In genomic region chr9:1373445-1373844, GRCh38 we compare ENCODE assay signal across 28 cellular contexts.
"Had no signal": no experiment of that assay in that cellular context is flagged by ENCODE, and none has a peak within 500 bp of the region (broad histone marks: within the 10 kb centered on the region; RNA-seq: fewer than 3 reads in every experiment).

No MANE protein-coding gene starts in this region.

- FAIRE-seq: colon, endometrium, endothelial cell of umbilical vein, frontal cortex had no signal

- H3K4me3 ChIP-seq: colonic mucosa, coronary artery, dorsolateral prefrontal cortex, esophagus muscularis mucosa, esophagus squamous epithelium, gastrocnemius medialis, gastroesophageal sphincter, heart left ventricle, heart right ventricle had no signal

- DNase-seq: colonic mucosa; cortex of kidney; dermis blood vessel endothelial cell; dorsolateral prefrontal cortex; effector CD4-positive, alpha-beta T cell; effector CD8-positive, alpha-beta T cell; effector memory CD4-positive, alpha-beta T cell; effector memory CD8-positive, alpha-beta T cell; endodermal cell; erythroblast; esophagus squamous epithelium; foreskin fibroblast; foreskin keratinocyte; foreskin melanocyte; gastrocnemius medialis; glutamatergic neuron; head of caudate nucleus; heart left ventricle; heart right ventricle had no signal

- ATAC-seq: effector memory CD8-positive, alpha-beta T cell; esophagus mucosa; foreskin keratinocyte; gastrocnemius medialis; gastroesophageal sphincter; heart left ventricle; heart right ventricle had no signal

- H3K36me3 ChIP-seq: colonic mucosa, esophagus muscularis mucosa, esophagus squamous epithelium, gastrocnemius medialis, gastroesophageal sphincter, heart left ventricle, heart right ventricle had no signal

- H3K4me1 ChIP-seq: colonic mucosa, esophagus muscularis mucosa, esophagus squamous epithelium, foreskin keratinocyte, gastrocnemius medialis, gastroesophageal sphincter, heart left ventricle, heart right ventricle had no signal

- H3K9me3 ChIP-seq: colonic mucosa, esophagus muscularis mucosa, esophagus squamous epithelium, gastrocnemius medialis, gastroesophageal sphincter, heart left ventricle, heart right ventricle had no signal

- H3K27ac ChIP-seq: colonic mucosa, coronary artery, dorsolateral prefrontal cortex, epithelial cell of prostate, esophagus muscularis mucosa, esophagus squamous epithelium, foreskin keratinocyte, gastrocnemius medialis, gastroesophageal sphincter, heart left ventricle, heart right ventricle had no signal

- H3K27me3 ChIP-seq: colonic mucosa, esophagus muscularis mucosa, esophagus squamous epithelium, foreskin keratinocyte, gastrocnemius medialis, gastroesophageal sphincter, heart left ventricle had no signal
